Comparison of ENCODE assay signal across 18 cellular contexts in genomic region chrX:11105080-11105479, GRCh38. TPM values are rescaled to one million over a fixed set of nuclear protein-coding genes. Genes with fewer than 3 reads are reported as not detected.
DNase-seq lines count a peak whose midpoint lies in the region; ATAC-seq lines count a peak whose summit lies in the region.
"Had no signal": no experiment of that assay in that cellular context is flagged by ENCODE, and none has a peak within 500 bp of the region (broad histone marks: within the 10 kb centered on the region; RNA-seq: fewer than 3 reads in every experiment).

No MANE protein-coding gene starts in this region.

- ATAC-seq in esophagus mucosa: peak; percentile 72
- ATAC-seq in HG02852 (IDR thresholded peaks at IDR 0.05; ENCODE audit: unreplicated experiment): no peak
- ATAC-seq: activated T-cell treated with anti-CD3 and anti-CD28 coated beads, Interleukin-2, amount 50 U/mL, for 4 hours; sciatic nerve had no signal

- DNase-seq in A172 (ENCODE audit: low spot score) (peak; percentile 55), ELR (ENCODE audit: low read depth) (peak; percentile 65), RPMI7951 (ENCODE audit: low read depth) (peak; percentile 53), NCI-H2029 treated with DMSO at 0.1 percent for 48 hours (lab: John Stamatoyannopoulos, UW) (no peak), activated gamma-delta T cell (lab: John Stamatoyannopoulos, UW) (no peak), NCI-H2227 (lab: John Stamatoyannopoulos, UW; ENCODE audit: unreplicated experiment) (no peak)
- DNase-seq: activated CD4-positive, alpha-beta memory T cell treated with anti-CD3 and anti-CD28 coated beads for 36 hours; activated naive CD8-positive, alpha-beta T cell treated with anti-CD3 and anti-CD28 coated beads, Interleukin-2, amount 10 ng/mL, durations not matched to agents 7 days and 5 days; activated T-cell treated with anti-CD3 and anti-CD28 coated beads, Interleukin-2, amount 50 U/mL, for 4 hours; kidney; naive B cell; NCI-H2029; NCI-H510A; stimulated activated naive CD4-positive, alpha-beta T cell treated with Interleukin-2 at 50 U/mL for 16 hours; trophoblast cell had no signal

RNA-seq across cellular contexts. Expression of gene HCCS, which starts 6.1 kb away (rescaled TPM):
- total RNA-seq in A172 (2014; rRNA removed; shearing (Covaris generic)): 54.3 and 59.6 TPM in 2 replicates
- 29.0 and 30.5 TPM in 2 replicates for total RNA-seq in RPMI7951 (2014; rRNA removed; shearing (Covaris generic))
- 17.0 TPM for total RNA-seq in esophagus mucosa

Comparison
In these comparisons a context has a peak if more than half of its experiments do, and no peak if none do; other contexts are left out.
1. DNase-seq: peak in A172 (single experiment), ELR (single experiment) and RPMI7951 (single experiment); none in NCI-H2029 treated with DMSO at 0.1 percent for 48 hours (single experiment), activated gamma-delta T cell (single experiment) and NCI-H2227 (single experiment).